Comparison of ENCODE assay signal across 8 cellular contexts in genomic region chr20:35171753-35172433, GRCh38. TPM values are rescaled to one million over a fixed set of nuclear protein-coding genes. Genes with fewer than 3 reads are reported as not detected.
DNase-seq lines count a peak whose midpoint lies in the region; ATAC-seq, FAIRE-seq and TF ChIP-seq lines count a peak whose summit lies in the region.

TSS of gene PROCR (plus strand) at chr20:35172072. CDS start at chr20:35172155, 83 bp downstream.

- H3K4me3 ChIP-seq in CD8-positive, alpha-beta memory T cell (ENCODE audit: low read length) = peak within 1 kb of the TSS; percentile 27
- H3K4me3 ChIP-seq in HUES48 (ENCODE audit: low read depth, low read length) (peak within 1 kb of the TSS; percentile 61), SK-N-MC (peak within 1 kb of the TSS; percentile 69), coronary artery (peak within 1 kb of the TSS; percentile 58), keratinocyte (ENCODE audit: control insufficient read depth in 2 of 3, extremely low read depth in 1 of 3, insufficient read depth in 2 of 3, low read depth in 1 of 3, low read length in 3 of 3) (peak within 1 kb of the TSS; percentile 62 to 95 (median 76)), smooth muscle cell (peak within 1 kb of the TSS; percentile 40)

- POLR2A ChIA-PET in CD8-positive, alpha-beta memory T cell (lab: Charles Lee) = no interaction called here

- dilution Hi-C loops in keratinocyte (cut with MboI; ENCODE audit: extremely low pct_ligation_motif_present, low sequenced_read_pairs) = no loop called here

- H3K36me3 Mint-ChIP-seq in CD8-positive, alpha-beta memory T cell = peaks cover under 1 to 8% (median 7%) of the 10 kb centered on the region in 3 donors

- H3K36me3 ChIP-seq in CD8-positive, alpha-beta memory T cell (ENCODE audit: insufficient read depth, low read length) = no peaks in the 10 kb centered on the region
- H3K36me3 ChIP-seq in HUES48 (ENCODE audit: control insufficient read depth, insufficient read depth, low read length) (peaks cover 9% of the 10 kb centered on the region; the same call in 1 of the 2 replicates), SK-N-MC (ENCODE audit: insufficient read depth, low read length) (no peaks in the 10 kb centered on the region), keratinocyte (ENCODE audit: control insufficient read depth in 2 of 2, extremely low read depth in 1 of 2, insufficient read depth in 2 of 2, low read length in 2 of 2) (peaks cover 9 to 10% of the 10 kb centered on the region in 2 experiments), smooth muscle cell (ENCODE audit: low read depth) (no peaks in the 10 kb centered on the region)

- 6% methylated on average over 16 of the region's 16 CpGs for WGBS in smooth muscle cell (ENCODE audit: low lambda C conversion rate)

- no peak within 1 kb of the TSS for H3K9ac ChIP-seq in HUES48 (ENCODE audit: low read depth, low read length)
- no peak within 1 kb of the TSS for H3K9ac ChIP-seq in SK-N-MC (ENCODE audit: insufficient read length)
- peak within 1 kb of the TSS; percentile 89 for H3K9ac ChIP-seq in keratinocyte (ENCODE audit: control insufficient read depth, extremely low read depth, insufficient read depth, low read length)
- no peak within 1 kb of the TSS for H3K9ac ChIP-seq in smooth muscle cell (ENCODE audit: low read depth)

- H3K4me2 ChIP-seq in keratinocyte (ENCODE audit: control insufficient read depth, extremely low read depth, insufficient read depth, low read depth, low read length) (peak within 1 kb of the TSS; percentile 99), smooth muscle cell (peak within 1 kb of the TSS; percentile 82)

- ATAC-seq in GM18870 (IDR thresholded peaks at IDR 0.05; ENCODE audit: unreplicated experiment) = no peak

- peak within 1 kb of the TSS; percentile 70 to 94 (median 87) for H3K4me3 Mint-ChIP-seq in CD8-positive, alpha-beta memory T cell

- H3K9me1 ChIP-seq in keratinocyte (ENCODE audit: control insufficient read depth, extremely low read depth, insufficient read depth, low read length) = no peaks in the 10 kb centered on the region

- FAIRE-seq in keratinocyte (lab: Jason Lieb, UNC) = peak; percentile 84

- H3F3A ChIP-seq in smooth muscle cell (ENCODE audit: low read depth) = peaks cover 12% of the 10 kb centered on the region

- peaks cover 11% of the 10 kb centered on the region for H3K4me1 ChIP-seq in CD8-positive, alpha-beta memory T cell (ENCODE audit: insufficient read depth, low read length)
- H3K4me1 ChIP-seq in HUES48 (ENCODE audit: control insufficient read depth, insufficient read depth, low read length) (peaks cover 19% of the 10 kb centered on the region), keratinocyte (ENCODE audit: control insufficient read depth, extremely low read depth, insufficient read depth, low read length) (peaks cover 25% of the 10 kb centered on the region), smooth muscle cell (ENCODE audit: low read depth) (peaks cover 5% of the 10 kb centered on the region)

- CTCF ChIA-PET in CD8-positive, alpha-beta memory T cell (lab: Charles Lee) = no interaction called here

- peak in 2 of 5 donors; percentile 4 to 11 for DNase-seq in CD8-positive, alpha-beta memory T cell
- DNase-seq in SK-N-MC (ENCODE audit: low read depth, low spot score) = no peak
- peak; percentile 87 for DNase-seq in coronary artery (ENCODE audit: low spot score)
- DNase-seq in keratinocyte (ENCODE audit: low read depth, low spot score) = peak; percentile 94
- peak; percentile 18 for DNase-seq in smooth muscle cell (lab: John Stamatoyannopoulos, UW; ENCODE audit: unreplicated experiment)
- DNase-seq in cerebellar nuclear complex (lab: John Stamatoyannopoulos, UW) = no peak

- H3K4me1 Mint-ChIP-seq in CD8-positive, alpha-beta memory T cell = peaks cover 23 to 31% (median 30%) of the 10 kb centered on the region in 3 donors

- H3K9me3 Mint-ChIP-seq in CD8-positive, alpha-beta memory T cell = no peaks in the 10 kb centered on the region

- no peak within 1 kb of the TSS for H3K27ac ChIP-seq in CD8-positive, alpha-beta memory T cell (ENCODE audit: low read depth, low read length)
- peak within 1 kb of the TSS; percentile 46 for H3K27ac ChIP-seq in HUES48 (ENCODE audit: low read depth, low read length)
- no peak within 1 kb of the TSS for H3K27ac ChIP-seq in SK-N-MC
- H3K27ac ChIP-seq in coronary artery = peak within 1 kb of the TSS; percentile 12 to 55
- H3K27ac ChIP-seq in keratinocyte (ENCODE audit: control insufficient read depth, insufficient read depth, low read length) = peak within 1 kb of the TSS; percentile 78
- no peak within 1 kb of the TSS for H3K27ac ChIP-seq in smooth muscle cell (ENCODE audit: low read depth)

- peak within 1 kb of the TSS; percentile 4 to 95 (median 84) for H3K27ac Mint-ChIP-seq in CD8-positive, alpha-beta memory T cell

- peaks cover 11% of the 10 kb centered on the region for H3K79me2 ChIP-seq in keratinocyte (ENCODE audit: control insufficient read depth, insufficient read depth, low read length)
- H3K79me2 ChIP-seq in smooth muscle cell (ENCODE audit: low read depth) = no peaks in the 10 kb centered on the region

- TF ChIP-seq CTCF in coronary artery (IDR thresholded peaks at IDR 0.05) = no peak
- no peak for TF ChIP-seq CTCF in keratinocyte (optimal IDR thresholded peaks at IDR 0.05 in 1 of 3, IDR thresholded peaks at IDR 0.05 in 1 of 3, conservative IDR thresholded peaks at IDR 0.05 in 1 of 3; ENCODE audit: extremely low read depth in 1 of 3, insufficient read depth in 2 of 3, low read length in 3 of 3)
- TF ChIP-seq CTCF in smooth muscle cell (IDR thresholded peaks at IDR 0.05; ENCODE audit: borderline replicate concordance, insufficient read depth, poor library complexity, severe bottlenecking) = no peak

- no peaks in the 10 kb centered on the region for H4K20me1 ChIP-seq in keratinocyte (ENCODE audit: control insufficient read depth, extremely low read depth, insufficient read depth, low read length)
- no peaks in the 10 kb centered on the region for H4K20me1 ChIP-seq in smooth muscle cell (ENCODE audit: low read depth)

- H2AFZ ChIP-seq in keratinocyte (ENCODE audit: control insufficient read depth, low read length) = peak within 1 kb of the TSS; percentile 95
- H2AFZ ChIP-seq in smooth muscle cell (ENCODE audit: low read depth) = peak within 1 kb of the TSS; percentile 52

- no peaks in the 10 kb centered on the region for H3K27me3 ChIP-seq in CD8-positive, alpha-beta memory T cell (ENCODE audit: insufficient read depth, low read length, poor library complexity, severe bottlenecking)
- H3K27me3 ChIP-seq in HUES48 (ENCODE audit: control insufficient read depth, insufficient read depth, low read length) = no peaks in the 10 kb centered on the region; the same call in 1 of the 2 replicates
- no peaks in the 10 kb centered on the region for H3K27me3 ChIP-seq in keratinocyte (ENCODE audit: control insufficient read depth, extremely low read depth, insufficient read depth, low read length)
- H3K27me3 ChIP-seq in smooth muscle cell (ENCODE audit: low read depth) = no peaks in the 10 kb centered on the region

- H3K9me3 ChIP-seq in CD8-positive, alpha-beta memory T cell (ENCODE audit: low read length) = no peaks in the 10 kb centered on the region
- H3K9me3 ChIP-seq in HUES48 (ENCODE audit: control insufficient read depth, insufficient read depth, low read length) = no peaks in the 10 kb centered on the region
- no peaks in the 10 kb centered on the region for H3K9me3 ChIP-seq in SK-N-MC (ENCODE audit: low read depth, low read length)
- H3K9me3 ChIP-seq in keratinocyte (ENCODE audit: control insufficient read depth, low read depth, low read length) = no peaks in the 10 kb centered on the region
- H3K9me3 ChIP-seq in smooth muscle cell (replicated peaks; ENCODE audit: low read depth) = no peaks in the 10 kb centered on the region

- no peaks in the 10 kb centered on the region for H3K27me3 Mint-ChIP-seq in CD8-positive, alpha-beta memory T cell

RNA-seq across cellular contexts. Expression of gene PROCR, which starts in this region (rescaled TPM):
- total RNA-seq in CD8-positive, alpha-beta memory T cell = 1 to 10 TPM; 2.6 to 2.7 TPM
- polyA plus RNA-seq in CD8-positive, alpha-beta memory T cell = 10.7 TPM
- polyA plus RNA-seq in keratinocyte = 61.6 to 92.4 TPM (median 74.1 TPM) in 3 replicates
- 7.0 TPM for polyA plus RNA-seq in keratinocyte (2011; ENCODE audit: low read depth)
- polyA plus RNA-seq in keratinocyte (2011; cell fraction: cytosol; rRNA removed) = 52.3 and 78.5 TPM in 2 replicates
- polyA plus RNA-seq in keratinocyte (2011; cell fraction: nucleus; rRNA removed) = 61.9 and 89.3 TPM in 2 replicates
- 20.2 and 62.6 TPM in 2 replicates for polyA plus RNA-seq in keratinocyte (2012; ENCODE audit: low replicate concordance)
- polyA minus RNA-seq in keratinocyte = 42.6 to 54.4 TPM (median 49.9 TPM) in 3 replicates
- polyA minus RNA-seq in keratinocyte (2011; cell fraction: cytosol; rRNA and poly(A)+ RNA removed) = 72.1 TPM
- 36.7 and 42.1 TPM in 2 replicates for polyA minus RNA-seq in keratinocyte (2011; cell fraction: nucleus; rRNA and poly(A)+ RNA removed)
- total RNA-seq in smooth muscle cell = 5.4 and 8.3 TPM in 2 replicates
- polyA plus RNA-seq in smooth muscle cell = 4.4 and 4.8 TPM in 2 replicates

Comparison
In these comparisons a context has a peak if more than half of its experiments do, and no peak if none do; other contexts are left out.
1. DNase-seq: peak in coronary artery (single experiment), keratinocyte (single experiment) and smooth muscle cell (single experiment); none in SK-N-MC (single experiment) and cerebellar nuclear complex (0 of 2).
2. H3K27ac ChIP-seq: peak in HUES48 (single experiment), coronary artery (2 of 2) and keratinocyte (single experiment); none in CD8-positive, alpha-beta memory T cell (single experiment), SK-N-MC (single experiment) and smooth muscle cell (single experiment).
3. Peak in every context shown above with its lines, with median percentiles within 50 percentile points of each other: H3K4me3 ChIP-seq.